ENCODE assay signal across 1 cellular context in genomic region chr9:137423001-137423809, GRCh38.
A peak's percentile ranks its signal among the peaks of the same experiment; 100 is the strongest.
TF ChIP-seq lines count a peak whose summit lies in the region.

EXD3 (minus strand) TSS chr9:137423162; CDS start chr9:137395357, 27,805 bp downstream.
NOXA1 (plus strand) TSS chr9:137423393; CDS start chr9:137423530, 137 bp downstream.

TF ChIP-seq in Ishikawa, 13 proteins besides CTCF, POLR2A, EP300 and RAD21 (continued from another document):
- peak; percentile 47 for TF ChIP-seq USF1 (IDR thresholded peaks at IDR 0.05)
- TF ChIP-seq MAX (IDR thresholded peaks at IDR 0.05) = peak; percentile 37; the same call in 1 of the 2 replicates
- no peak for TF ChIP-seq TEAD4 (IDR thresholded peaks at IDR 0.05)
- 0 out of 2 replicates have a peak, but pooled peaks have one; percentile 21 for TF ChIP-seq ZBTB7A (IDR thresholded peaks at IDR 0.05; ENCODE audit: low read depth)
